Comparison of ENCODE assay signal across 2 cellular contexts in genomic region chr20:57384953-57385761, GRCh38.
A peak's percentile ranks its signal among the peaks of the same experiment; 100 is the strongest.
TF ChIP-seq lines count a peak whose summit lies in the region.

No MANE protein-coding gene starts in this region.

TF ChIP-seq in IMR-90, 13 proteins besides CTCF, POLR2A, EP300 and RAD21:
- TF ChIP-seq SMC3 (IDR thresholded peaks at IDR 0.05; ENCODE audit: low read depth, low read length) (no peak), MXI1 (IDR thresholded peaks at IDR 0.05; ENCODE audit: borderline replicate concordance, low read depth, low read length) (no peak), ELK1 (IDR thresholded peaks at IDR 0.05; ENCODE audit: borderline replicate concordance, low read depth, low read length) (no peak), CHD1 (IDR thresholded peaks at IDR 0.05; ENCODE audit: low read depth, low read length) (no peak)

TF ChIP-seq in K562, 482 proteins besides CTCF, POLR2A, EP300 and RAD21:
- 0 out of 2 replicates have a peak, but pooled peaks have one; percentile 21 for TF ChIP-seq POLR2G (IDR thresholded peaks at IDR 0.05; ENCODE audit: low read depth, low read length)
- TF ChIP-seq ZNF79 (CRISPR knock-in tag; IDR thresholded peaks at IDR 0.05; ENCODE audit: low read depth), result no peak
TF ChIP-seq in K562: peak in this region for 1.
